In the genomic region with DNA sequence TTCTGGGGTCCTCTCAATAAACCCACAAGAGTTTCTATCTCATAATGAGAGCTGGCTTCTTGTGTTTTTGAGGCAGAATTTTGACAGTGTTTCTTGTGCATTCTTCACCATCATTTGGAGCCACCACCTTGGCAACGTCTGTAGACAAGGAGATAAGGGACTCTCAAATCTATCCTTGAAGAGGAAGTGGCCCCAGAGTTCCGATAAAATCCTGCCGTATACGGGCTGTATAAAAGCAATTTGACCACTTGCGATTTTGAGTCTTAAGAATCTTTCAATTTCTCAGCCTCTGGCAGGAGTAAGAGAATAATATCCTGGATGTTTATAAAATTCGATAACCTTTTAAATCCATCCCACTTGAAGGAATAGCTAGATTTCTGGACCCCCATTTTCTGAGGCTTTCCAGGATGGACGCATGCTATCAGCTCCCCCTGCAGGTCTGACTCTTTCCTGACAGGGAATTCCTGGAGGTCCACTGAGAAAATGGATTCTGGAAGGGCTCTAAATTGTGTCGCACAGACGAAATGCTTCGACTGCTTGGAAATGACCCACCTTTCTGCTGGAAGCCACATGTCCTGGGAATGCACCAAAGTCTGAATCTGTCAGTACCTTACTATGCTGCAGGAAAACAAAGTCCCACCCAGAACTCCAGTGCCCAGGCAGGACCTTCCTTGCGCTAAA, we compare ENCODE assay signal across 8 cellular contexts. TPM values are rescaled to one million over a fixed set of nuclear protein-coding genes. Genes with fewer than 3 reads are reported as not detected.
DNase-seq lines count a peak whose midpoint lies in the region; ATAC-seq and TF ChIP-seq lines count a peak whose summit lies in the region.

No MANE protein-coding gene starts in this region.

- no peak overlapping the region for H2AFZ ChIP-seq in trophoblast cell (ENCODE audit: insufficient read depth, low read length, poor library complexity)

- peaks cover 23% of the 10 kb centered on the region for H3K4me1 ChIP-seq in SJSA1 (replicated peaks)
- peaks cover 3 to 9% of the 10 kb centered on the region in 2 experiments for H3K4me1 ChIP-seq in trophoblast cell (ENCODE audit: control insufficient read depth in 1 of 2, insufficient read depth in 2 of 2, low read length in 2 of 2)

- no peak overlapping the region for H2AK5ac ChIP-seq in trophoblast cell (ENCODE audit: low read length)

- DNase-seq in CD1c-positive myeloid dendritic cell (ENCODE audit: extremely low spot score) (peak; percentile 29), HK-2 (ENCODE audit: unreplicated experiment) (peak; percentile 36), SJSA1 (ENCODE audit: low read depth in 1 of 2, low spot score in 2 of 2) (peak; percentile 54), fibroblast of pulmonary artery (ENCODE audit: low read depth) (peak; percentile 76), trophoblast cell (peak; percentile 4 to 51)
- DNase-seq in stimulated activated CD4-positive, alpha-beta T cell treated with anti-CD3 and anti-CD28 coated beads, Interleukin-2, amount 100 ng/mL, for 48 hours: no peak

- no peaks in the 10 kb centered on the region for H3K79me2 ChIP-seq in trophoblast cell (ENCODE audit: control insufficient read depth, insufficient read depth, low read length, poor library complexity)

- no peak overlapping the region for H3K23ac ChIP-seq in trophoblast cell (ENCODE audit: low read length)

- H3K9ac ChIP-seq in trophoblast cell (ENCODE audit: low read length): no peak overlapping the region

- peak overlapping the region; percentile 24; the same call in 1 of the 2 replicates for H3K4me3 ChIP-seq in SJSA1
- peak overlapping the region; percentile 51 for H3K4me3 ChIP-seq in fibroblast of pulmonary artery (replicated peaks; ENCODE audit: low read depth, low read length)
- no peak overlapping the region for H3K4me3 ChIP-seq in trophoblast cell (ENCODE audit: low read depth, low read length)

- no peaks in the 10 kb centered on the region; the same call in 1 of the 2 replicates for H3K27me3 ChIP-seq in SJSA1 (replicated peaks)
- H3K27me3 ChIP-seq in trophoblast cell (ENCODE audit: insufficient read depth, low read length): no peaks in the 10 kb centered on the region

- TF ChIP-seq CTCF in fibroblast of pulmonary artery (IDR thresholded peaks at IDR 0.05; ENCODE audit: low read length, missing control alignments): peak; percentile 91

- no peak overlapping the region for H3K18ac ChIP-seq in trophoblast cell (ENCODE audit: low read length)

- H4K91ac ChIP-seq in trophoblast cell (ENCODE audit: low read depth, low read length): no peak overlapping the region

- no peak overlapping the region for H3K14ac ChIP-seq in trophoblast cell (ENCODE audit: low read length)

- H4K12ac ChIP-seq in trophoblast cell (ENCODE audit: low read depth, low read length): no peak overlapping the region

- no peak overlapping the region for H2BK12ac ChIP-seq in trophoblast cell (ENCODE audit: low read length)

- H3K9me3 ChIP-seq in SJSA1 (replicated peaks) (no peaks in the 10 kb centered on the region; the same call in 1 of the 2 replicates), trophoblast cell (ENCODE audit: insufficient read depth, low read depth, low read length) (no peaks in the 10 kb centered on the region)

- H4K8ac ChIP-seq in trophoblast cell (ENCODE audit: low read depth, low read length): no peak overlapping the region

- H2BK120ac ChIP-seq in trophoblast cell (ENCODE audit: insufficient read depth, low read length, poor library complexity): no peak overlapping the region

- H3K27ac ChIP-seq in SJSA1 (no peak overlapping the region), trophoblast cell (ENCODE audit: low read depth, low read length) (no peak overlapping the region)

- no peak overlapping the region for H3K4ac ChIP-seq in trophoblast cell (ENCODE audit: low read depth, low read length)

- H2BK5ac ChIP-seq in trophoblast cell (ENCODE audit: low read depth, low read length, poor library complexity): no peak overlapping the region

- ATAC-seq in HG03342 (IDR thresholded peaks at IDR 0.05; ENCODE audit: unreplicated experiment) (no peak), GM21717 (IDR thresholded peaks at IDR 0.05; ENCODE audit: unreplicated experiment) (no peak)

- H3K36me3 ChIP-seq in SJSA1 (no peaks in the 10 kb centered on the region), trophoblast cell (ENCODE audit: control insufficient read depth in 1 of 2, insufficient read depth in 2 of 2, low read length in 2 of 2) (no peaks in the 10 kb centered on the region)

- H3K4me2 ChIP-seq in trophoblast cell (ENCODE audit: low read length): no peak overlapping the region

- no peaks in the 10 kb centered on the region for H3K79me1 ChIP-seq in trophoblast cell (ENCODE audit: low read length)

- WGBS in trophoblast cell (ENCODE audit: extremely low coverage, insufficient coverage, insufficient read length): no CpG with 5 or more reads among the region's 11 CpGs

RNA-seq across cellular contexts. Expression of gene E2F6, which starts 54.1 kb away (rescaled TPM):
- 11.7 and 25.6 TPM in 2 replicates for total RNA-seq in SJSA1 (2014; rRNA removed; shearing (Covaris generic))
- 10.3 and 11.2 TPM in 2 replicates for polyA plus RNA-seq in trophoblast cell (2013)

Comparison
In these comparisons a context has a peak if more than half of its experiments do, and no peak if none do; other contexts are left out.
1. DNase-seq: peak in CD1c-positive myeloid dendritic cell (single experiment), HK-2 (single experiment), SJSA1 (2 of 2), fibroblast of pulmonary artery (single experiment) and trophoblast cell (2 of 2); none in stimulated activated CD4-positive, alpha-beta T cell treated with anti-CD3 and anti-CD28 coated beads, Interleukin-2, amount 100 ng/mL, for 48 hours (0 of 2).